Comparison of ENCODE assay signal across 8 cellular contexts in genomic region chr20:5608104-5608447, GRCh38. TPM values are rescaled to one million over a fixed set of nuclear protein-coding genes. Genes with fewer than 3 reads are reported as not detected.
DNase-seq lines count a peak whose midpoint lies in the region; ATAC-seq and FAIRE-seq lines count a peak whose summit lies in the region.

No MANE protein-coding gene starts in this region.

- H3K27me3 Mint-ChIP-seq in activated CD4-positive, alpha-beta T cell treated with anti-CD3 and anti-CD28 coated beads for 36 hours: no peaks in the 10 kb centered on the region

- ATAC-seq in activated CD4-positive, alpha-beta T cell treated with anti-CD3 and anti-CD28 coated beads for 36 hours: no peak
- ATAC-seq in stimulated activated effector memory CD8-positive, alpha-beta T cell treated with anti-CD3 and anti-CD28 coated beads, Interleukin-12 subunit alpha, Interleukin-12 subunit beta, amount 100 ng/mL, for 72 hours: no peak
- ATAC-seq in GM19397 (IDR thresholded peaks at IDR 0.05; ENCODE audit: unreplicated experiment) (no peak), HG03196 (IDR thresholded peaks at IDR 0.05; ENCODE audit: unreplicated experiment) (no peak)

- no peaks in the 10 kb centered on the region for H3K9me3 ChIP-seq in endocrine pancreas (ENCODE audit: control insufficient read depth, low read length)

- no peaks in the 10 kb centered on the region for H3K27me3 ChIP-seq in endocrine pancreas (ENCODE audit: control insufficient read depth, insufficient read depth, low read length)

- no peaks in the 10 kb centered on the region for H3K36me3 ChIP-seq in endocrine pancreas (ENCODE audit: control insufficient read depth, insufficient read depth, low read length)

- CTCF ChIA-PET in activated CD4-positive, alpha-beta T cell treated with anti-CD3 and anti-CD28 coated beads for 36 hours (lab: Charles Lee): interaction anchor here (0.6 to 3.6 kb wide), 8 partner anchors 14 to 236 kb away, joined by 3 to 16 read pairs (median 6); no protein-coding TSS in a partner anchor

- H3K4me1 Mint-ChIP-seq in activated CD4-positive, alpha-beta T cell treated with anti-CD3 and anti-CD28 coated beads for 36 hours: peaks cover 61% of the 10 kb centered on the region
- H3K4me1 Mint-ChIP-seq in stimulated activated effector memory CD8-positive, alpha-beta T cell treated with anti-CD3 and anti-CD28 coated beads, Interleukin-12 subunit alpha, Interleukin-12 subunit beta, amount 100 ng/mL, for 72 hours: peaks cover 52% of the 10 kb centered on the region

- no peak for DNase-seq in activated CD4-positive, alpha-beta T cell treated with anti-CD3 and anti-CD28 coated beads for 36 hours
- DNase-seq in activated CD4-positive, alpha-beta T cell treated with anti-CD3 and anti-CD28 coated beads, Interleukin-2, amount 50 U/mL, for 48 hours: no peak
- peak; percentile 83 for DNase-seq in NCI-H774 (lab: John Stamatoyannopoulos, UW)
- no peak for DNase-seq in stimulated activated effector memory CD8-positive, alpha-beta T cell treated with anti-CD3 and anti-CD28 coated beads, Interleukin-12 subunit alpha, Interleukin-12 subunit beta, amount 100 ng/mL, for 72 hours (ENCODE audit: low spot score in 2 of 2)
- DNase-seq in frontal cortex (ENCODE audit: low spot score in 2 of 2): no peak

- H3K4me1 ChIP-seq in endocrine pancreas (ENCODE audit: control insufficient read depth, insufficient read depth, low read length): peaks cover 25% of the 10 kb centered on the region

- H3K9me3 Mint-ChIP-seq in activated CD4-positive, alpha-beta T cell treated with anti-CD3 and anti-CD28 coated beads for 36 hours (ENCODE audit: low read depth): no peaks in the 10 kb centered on the region
- no peaks in the 10 kb centered on the region for H3K9me3 Mint-ChIP-seq in stimulated activated effector memory CD8-positive, alpha-beta T cell treated with anti-CD3 and anti-CD28 coated beads, Interleukin-12 subunit alpha, Interleukin-12 subunit beta, amount 100 ng/mL, for 72 hours

- H3K36me3 Mint-ChIP-seq in activated CD4-positive, alpha-beta T cell treated with anti-CD3 and anti-CD28 coated beads for 36 hours (ENCODE audit: low read depth): peaks cover 43% of the 10 kb centered on the region
- peaks cover 75% of the 10 kb centered on the region for H3K36me3 Mint-ChIP-seq in stimulated activated effector memory CD8-positive, alpha-beta T cell treated with anti-CD3 and anti-CD28 coated beads, Interleukin-12 subunit alpha, Interleukin-12 subunit beta, amount 100 ng/mL, for 72 hours

- intact Hi-C loops in activated CD4-positive, alpha-beta T cell treated with anti-CD3 and anti-CD28 coated beads for 36 hours (cut with DNase I, micrococcal nuclease): loop anchor here in 1 of 2 experiments (5.0 kb wide), 1 partner anchor 64 kb away; no protein-coding TSS in a partner anchor

- FAIRE-seq in frontal cortex (lab: Jason Lieb, UNC): no peak

- H3K9ac ChIP-seq in endocrine pancreas (ENCODE audit: control insufficient read depth, insufficient read depth, low read length): no peak overlapping the region

- POLR2A ChIA-PET in activated CD4-positive, alpha-beta T cell treated with anti-CD3 and anti-CD28 coated beads for 36 hours (lab: Charles Lee): interaction anchor here (1.3 to 1.5 kb wide), 3 partner anchors 14 to 106 kb away, joined by 3 to 10 read pairs (median 8); no protein-coding TSS in a partner anchor

- peak overlapping the region; percentile 98 for H3K4me3 Mint-ChIP-seq in activated CD4-positive, alpha-beta T cell treated with anti-CD3 and anti-CD28 coated beads for 36 hours
- peak overlapping the region; percentile 93 for H3K4me3 Mint-ChIP-seq in stimulated activated effector memory CD8-positive, alpha-beta T cell treated with anti-CD3 and anti-CD28 coated beads, Interleukin-12 subunit alpha, Interleukin-12 subunit beta, amount 100 ng/mL, for 72 hours

- H3K27ac Mint-ChIP-seq in activated CD4-positive, alpha-beta T cell treated with anti-CD3 and anti-CD28 coated beads for 36 hours: peak overlapping the region; percentile 100
- H3K27ac Mint-ChIP-seq in stimulated activated effector memory CD8-positive, alpha-beta T cell treated with anti-CD3 and anti-CD28 coated beads, Interleukin-12 subunit alpha, Interleukin-12 subunit beta, amount 100 ng/mL, for 72 hours: peak overlapping the region; percentile 100

- H3K4me3 ChIP-seq in endocrine pancreas (ENCODE audit: control insufficient read depth, insufficient read depth, low read length): peak overlapping the region; percentile 87

RNA-seq across cellular contexts. Expression of gene GPCPD1, which starts 2.7 kb away (rescaled TPM):
- total RNA-seq in activated CD4-positive, alpha-beta T cell treated with anti-CD3 and anti-CD28 coated beads for 36 hours: 10 to 100 TPM; 18.5 to 26.0 TPM
- total RNA-seq in frontal cortex: 33.8 TPM
